Comparison of ENCODE assay signal across 8 cellular contexts in the genomic region with DNA sequence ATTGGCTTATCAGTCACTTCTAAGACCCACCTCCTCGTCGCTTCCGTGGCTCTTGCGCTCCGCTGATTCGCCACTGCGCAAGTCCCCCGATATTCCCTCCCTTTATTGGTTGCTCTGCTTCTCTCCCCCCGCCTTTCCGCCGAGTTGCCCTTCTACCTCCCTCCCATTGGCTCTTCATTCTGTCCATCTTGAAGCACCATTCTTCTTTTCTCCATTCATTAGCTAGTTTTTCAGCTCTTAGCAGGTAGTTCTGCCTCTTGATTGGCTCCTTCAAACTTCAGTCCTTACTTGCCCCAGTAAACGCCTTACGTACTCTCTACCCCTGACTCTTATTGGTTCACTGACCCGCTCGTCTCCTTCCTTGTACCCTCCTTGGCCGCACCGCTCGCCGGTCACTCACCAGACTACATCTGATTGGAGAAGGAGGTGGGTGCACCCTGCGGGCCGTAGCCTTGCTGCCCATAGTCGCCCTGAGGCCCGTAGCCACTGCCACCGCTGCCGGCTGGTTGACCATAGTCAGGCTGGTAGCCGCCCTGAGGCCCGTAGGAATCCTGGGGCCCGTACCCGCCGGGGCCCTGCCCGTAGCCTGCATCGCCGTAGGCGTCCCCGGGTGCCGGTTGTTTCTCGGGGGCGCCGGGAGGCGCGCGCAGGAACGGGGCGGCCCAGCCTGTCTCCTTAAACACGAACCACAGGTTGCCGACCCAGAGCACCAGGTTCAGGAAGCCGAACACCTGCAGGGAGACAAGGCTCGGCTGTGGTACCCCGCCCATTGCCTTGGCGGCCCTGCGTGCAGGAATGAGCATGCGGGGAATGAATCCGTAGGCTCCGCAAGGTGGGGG. TPM values are rescaled to one million over a fixed set of nuclear protein-coding genes. Genes with fewer than 3 reads are reported as not detected.
DNase-seq lines count a peak whose midpoint lies in the region; ATAC-seq, FAIRE-seq and TF ChIP-seq lines count a peak whose summit lies in the region.

No MANE protein-coding gene starts in this region.

- H3K36me3 ChIP-seq in adrenal gland (replicated peaks in 1 of 2) (no peaks in the 10 kb centered on the region), heart right ventricle (no peaks in the 10 kb centered on the region)

- FAIRE-seq in urothelium cell line (lab: Jason Lieb, UNC), result peak; percentile 13

- intact Hi-C loops in adrenal gland (cut with DNase I) (loop anchor here in 1 of 2 donors (5.0 kb wide), 1 partner anchor 34 kb away; no protein-coding TSS in a partner anchor), heart right ventricle (cut with DNase I) (loop anchor here in 4 of 10 donors (5.0 to 10.0 kb wide), 3 partner anchors 46 to 84 kb away; partner anchors contain the start of genes CCDC22 (in 1 of the 4), FOXP3 (in 1 of the 4) and PPP1R3F (in 1 of the 4)), posterior cingulate gyrus (cut with DNase I) (no loop called here)

- H3K4me1 ChIP-seq in adrenal gland (replicated peaks in 1 of 2) (no peaks in the 10 kb centered on the region), heart right ventricle (peaks cover 0 to 16% (median 7%) of the 10 kb centered on the region in 9 donors)

- peak; percentile 70 to 92 for TF ChIP-seq POLR2A in adrenal gland (IDR thresholded peaks at IDR 0.05)

- H3K9me3 ChIP-seq in adrenal gland (replicated peaks in 1 of 3), result no peaks in the 10 kb centered on the region
- peaks cover 0 to 5% (median 0%) of the 10 kb centered on the region in 11 donors for H3K9me3 ChIP-seq in heart right ventricle

- peak overlapping the region; percentile 81 for H3K4me3 ChIP-seq in GM12865 (ENCODE audit: low read depth, low read length)
- peak overlapping the region; percentile 32 to 71 (median 60) for H3K4me3 ChIP-seq in adrenal gland
- peak overlapping the region; percentile 32 to 87 (median 74) for H3K4me3 ChIP-seq in heart right ventricle

- DNase-seq in GM12865 (ENCODE audit: low read depth), result peak; percentile 99
- peak; percentile 100 for DNase-seq in NCI-H1105 treated with DMSO at 0.1 percent for 48 hours (lab: John Stamatoyannopoulos, UW)
- DNase-seq in SW480 (ENCODE audit: low spot score), result peak; percentile 100
- DNase-seq in adrenal gland, result peak; percentile 91 to 98 (median 94)
- DNase-seq in heart right ventricle, result peak; percentile 86 to 95
- DNase-seq in posterior cingulate gyrus, result peak; percentile 82 to 98 (median 85)
- DNase-seq in urothelium cell line (ENCODE audit: low spot score), result peak; percentile 92

- TF ChIP-seq CTCF in GM12865 (IDR thresholded peaks at IDR 0.05; ENCODE audit: insufficient read depth, low read depth, low read length, missing control alignments) (no peak), adrenal gland (IDR thresholded peaks at IDR 0.05) (no peak), heart right ventricle (IDR thresholded peaks at IDR 0.05) (no peak)

- WGBS in adrenal gland, 4 donors, result 0 to 63% (median 20%) methylated on average over 24 to 54 of the region's 54 CpGs
- WGBS in heart right ventricle, 2 donors, result 0 to 1% methylated on average over 49 to 53 of the region's 54 CpGs

- H3K27me3 ChIP-seq in adrenal gland, result no peaks in the 10 kb centered on the region
- H3K27me3 ChIP-seq in heart right ventricle, result no peaks in the 10 kb centered on the region

- H3K27ac ChIP-seq in adrenal gland (peak overlapping the region; percentile 75 to 91 (median 83)), heart right ventricle (peak overlapping the region; percentile 61 to 92 (median 90))

- ATAC-seq in HG02678 (IDR thresholded peaks at IDR 0.05; ENCODE audit: unreplicated experiment), result peak; percentile 87
- peak; percentile 89 to 94 (median 92) for ATAC-seq in heart right ventricle

RNA-seq across cellular contexts. Expression of gene PRICKLE3, which starts 5.1 kb away (rescaled TPM):
- total RNA-seq in adrenal gland, result 10 to 100 TPM in 7 of 8 donors, 1 to 10 TPM in 1; 6.3 to 46.8 (median 13.2) TPM
- polyA plus RNA-seq in adrenal gland, result 10 to 100 TPM in 1 of 3 donors, 1 to 10 TPM in 2; 5.7 to 10.9 (median 6.6) TPM
- total RNA-seq in heart right ventricle, result 10 to 100 TPM in 3 of 10 donors, 1 to 10 TPM in 7; 6.6 to 14.8 (median 9.4) TPM
- 10 to 100 TPM in 1 of 2 donors, 1 to 10 TPM in 1; 8.8 to 10.8 TPM for polyA plus RNA-seq in heart right ventricle

RNA-seq across cellular contexts. Expression of gene SYP, which starts 8.7 kb away (rescaled TPM):
- total RNA-seq in adrenal gland (10 to 100 TPM in 7 of 8 donors, 1 to 10 TPM in 1; 6.8 to 52.3 (median 18.3) TPM), heart right ventricle (1 to 10 TPM in 5 of 10 donors, under 1 TPM in 5; 0.59 to 2.0 (median 1.0) TPM)
- polyA plus RNA-seq in adrenal gland (10 to 100 TPM; 18.6 to 73.1 (median 61.4) TPM), heart right ventricle (1 to 10 TPM; 1.9 to 2.9 TPM)

RNA-seq across cellular contexts. Expression of gene PLP2, which starts 19.6 kb away (rescaled TPM):
- total RNA-seq in adrenal gland (100 to 1,000 TPM in 5 of 8 donors, 10 to 100 TPM in 3; 52.1 to 304 (median 152) TPM), heart right ventricle (100 to 1,000 TPM in 1 of 10 donors, 10 to 100 TPM in 9; 20.3 to 157 (median 41.2) TPM)
- polyA plus RNA-seq in adrenal gland (100 to 1,000 TPM in 2 of 3 donors, 10 to 100 TPM in 1; 78.2 to 724 (median 324) TPM), heart right ventricle (100 to 1,000 TPM in 1 of 2 donors, 10 to 100 TPM in 1; 64.6 to 352 TPM)

RNA-seq across cellular contexts. Expression of gene MAGIX, which starts 28.7 kb away (rescaled TPM):
- total RNA-seq in adrenal gland (10 to 100 TPM in 1 of 8 donors, 1 to 10 TPM in 7; 2.2 to 16.2 (median 2.9) TPM), heart right ventricle (1 to 10 TPM; 2.7 to 9.8 (median 4.0) TPM)
- polyA plus RNA-seq in adrenal gland (1 to 10 TPM in 2 of 3 donors, under 1 TPM in 1; 0.59 to 8.4 (median 7.6) TPM), heart right ventricle (10 to 100 TPM in 1 of 2 donors, 1 to 10 TPM in 1; 5.4 to 13.5 TPM)

RNA-seq across cellular contexts. Expression of gene CACNA1F, which starts 41.9 kb away (rescaled TPM):
- total RNA-seq in adrenal gland, result under 1 TPM in 2 of 8 donors, not detected in 6; 0.14 to 0.18 TPM
- under 1 TPM in 2 of 3 donors, not detected in 1; 0.13 to 0.24 TPM for polyA plus RNA-seq in adrenal gland
- under 1 TPM in 6 of 10 donors, not detected in 4; 0.05 to 0.42 (median 0.15) TPM for total RNA-seq in heart right ventricle
- under 1 TPM; 0.03 to 0.07 TPM for polyA plus RNA-seq in heart right ventricle

Comparison
In these comparisons a context has a peak if more than half of its experiments do, and no peak if none do; other contexts are left out.
1. Peak in every context shown above with its lines: DNase-seq, ATAC-seq, H3K4me3 ChIP-seq and H3K27ac ChIP-seq.